1 cellular context compared by ENCODE assay signal in the genomic region with DNA sequence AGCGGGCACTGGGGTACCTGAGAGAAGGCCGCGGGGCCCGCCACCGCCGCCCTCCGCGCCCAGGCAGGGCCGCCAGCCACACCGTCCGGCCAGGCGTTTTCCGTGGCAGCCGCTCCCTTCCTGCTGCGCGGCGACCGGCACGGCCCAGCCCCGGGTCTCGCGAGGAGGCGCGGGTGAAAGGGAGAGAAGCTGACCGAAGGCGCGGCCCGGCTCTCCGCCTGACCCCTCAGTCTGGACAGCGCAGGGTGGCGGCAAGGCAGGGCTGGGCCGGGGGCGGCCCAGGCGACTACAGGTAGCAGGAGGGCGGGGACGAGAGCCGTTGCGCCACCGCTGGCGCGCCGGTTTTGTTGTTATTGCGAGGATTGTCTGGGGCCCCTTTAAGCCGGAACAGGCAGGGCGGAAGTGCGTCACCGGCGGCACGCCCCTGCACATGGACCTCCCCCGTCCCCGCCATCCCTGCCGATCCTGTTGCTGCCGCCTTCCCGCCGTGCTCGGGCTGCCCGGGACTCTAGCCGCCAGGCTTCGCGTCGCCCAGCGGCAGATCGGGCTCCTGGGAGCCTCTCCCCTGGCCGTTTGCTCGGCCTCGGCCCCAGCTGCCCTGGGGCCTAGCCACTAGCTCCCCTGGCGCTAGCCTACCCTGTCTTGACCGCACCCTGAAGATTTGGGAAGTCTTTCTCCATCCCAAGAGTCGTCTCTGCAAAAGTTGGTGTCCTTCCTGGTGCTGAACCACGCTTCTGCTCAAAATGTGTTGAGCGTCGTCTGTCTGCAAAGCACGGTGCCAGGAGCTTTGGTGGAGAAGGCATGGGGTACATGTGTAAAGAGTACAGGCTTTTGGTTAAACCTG.
TF ChIP-seq lines count a peak whose summit lies in the region.

Gene HERPUD2 (minus strand): TSS at position 352 of the 844 bp plus-strand sequence. CDS start 805 bp downstream, outside the sequence.

TF ChIP-seq in HEK293, 187 proteins besides CTCF, POLR2A, EP300 and RAD21 (continued from another document and continues in another):
- TF ChIP-seq, protein P1, sequence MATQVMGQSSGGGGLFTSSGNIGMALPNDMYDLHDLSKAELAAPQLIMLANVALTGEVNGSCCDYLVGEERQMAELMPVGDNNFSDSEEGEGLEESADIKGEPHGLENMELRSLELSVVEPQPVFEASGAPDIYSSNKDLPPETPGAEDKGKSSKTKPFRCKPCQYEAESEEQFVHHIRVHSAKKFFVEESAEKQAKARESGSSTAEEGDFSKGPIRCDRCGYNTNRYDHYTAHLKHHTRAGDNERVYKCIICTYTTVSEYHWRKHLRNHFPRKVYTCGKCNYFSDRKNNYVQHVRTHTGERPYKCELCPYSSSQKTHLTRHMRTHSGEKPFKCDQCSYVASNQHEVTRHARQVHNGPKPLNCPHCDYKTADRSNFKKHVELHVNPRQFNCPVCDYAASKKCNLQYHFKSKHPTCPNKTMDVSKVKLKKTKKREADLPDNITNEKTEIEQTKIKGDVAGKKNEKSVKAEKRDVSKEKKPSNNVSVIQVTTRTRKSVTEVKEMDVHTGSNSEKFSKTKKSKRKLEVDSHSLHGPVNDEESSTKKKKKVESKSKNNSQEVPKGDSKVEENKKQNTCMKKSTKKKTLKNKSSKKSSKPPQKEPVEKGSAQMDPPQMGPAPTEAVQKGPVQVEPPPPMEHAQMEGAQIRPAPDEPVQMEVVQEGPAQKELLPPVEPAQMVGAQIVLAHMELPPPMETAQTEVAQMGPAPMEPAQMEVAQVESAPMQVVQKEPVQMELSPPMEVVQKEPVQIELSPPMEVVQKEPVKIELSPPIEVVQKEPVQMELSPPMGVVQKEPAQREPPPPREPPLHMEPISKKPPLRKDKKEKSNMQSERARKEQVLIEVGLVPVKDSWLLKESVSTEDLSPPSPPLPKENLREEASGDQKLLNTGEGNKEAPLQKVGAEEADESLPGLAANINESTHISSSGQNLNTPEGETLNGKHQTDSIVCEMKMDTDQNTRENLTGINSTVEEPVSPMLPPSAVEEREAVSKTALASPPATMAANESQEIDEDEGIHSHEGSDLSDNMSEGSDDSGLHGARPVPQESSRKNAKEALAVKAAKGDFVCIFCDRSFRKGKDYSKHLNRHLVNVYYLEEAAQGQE (tag by site-specific recombination; IDR thresholded peaks at IDR 0.05): peak; percentile 51; the same call in 1 of the 2 replicates
- peak; percentile 40 for TF ChIP-seq ZNF600 (tag by site-specific recombination; IDR thresholded peaks at IDR 0.05)
- TF ChIP-seq, protein P2, sequence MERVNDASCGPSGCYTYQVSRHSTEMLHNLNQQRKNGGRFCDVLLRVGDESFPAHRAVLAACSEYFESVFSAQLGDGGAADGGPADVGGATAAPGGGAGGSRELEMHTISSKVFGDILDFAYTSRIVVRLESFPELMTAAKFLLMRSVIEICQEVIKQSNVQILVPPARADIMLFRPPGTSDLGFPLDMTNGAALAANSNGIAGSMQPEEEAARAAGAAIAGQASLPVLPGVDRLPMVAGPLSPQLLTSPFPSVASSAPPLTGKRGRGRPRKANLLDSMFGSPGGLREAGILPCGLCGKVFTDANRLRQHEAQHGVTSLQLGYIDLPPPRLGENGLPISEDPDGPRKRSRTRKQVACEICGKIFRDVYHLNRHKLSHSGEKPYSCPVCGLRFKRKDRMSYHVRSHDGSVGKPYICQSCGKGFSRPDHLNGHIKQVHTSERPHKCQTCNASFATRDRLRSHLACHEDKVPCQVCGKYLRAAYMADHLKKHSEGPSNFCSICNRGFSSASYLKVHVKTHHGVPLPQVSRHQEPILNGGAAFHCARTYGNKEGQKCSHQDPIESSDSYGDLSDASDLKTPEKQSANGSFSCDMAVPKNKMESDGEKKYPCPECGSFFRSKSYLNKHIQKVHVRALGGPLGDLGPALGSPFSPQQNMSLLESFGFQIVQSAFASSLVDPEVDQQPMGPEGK (tag by site-specific recombination; IDR thresholded peaks at IDR 0.05): peak; percentile 62; the same call in 1 of the 2 replicates
- peak; percentile 93 for TF ChIP-seq ZNF341 (tag by site-specific recombination; IDR thresholded peaks at IDR 0.05; ENCODE audit: low read depth)
- TF ChIP-seq ZBTB17 (tag by site-specific recombination; IDR thresholded peaks at IDR 0.05): peak; percentile 88
- peak; percentile 76 for TF ChIP-seq ZBTB21 (tag by site-specific recombination; IDR thresholded peaks at IDR 0.05)
- TF ChIP-seq ZSCAN18 (tag by site-specific recombination; IDR thresholded peaks at IDR 0.05): no peak
- TF ChIP-seq ZNF629 (tag by site-specific recombination; IDR thresholded peaks at IDR 0.05): peak; percentile 87
- TF ChIP-seq KLF16 (tag by site-specific recombination; IDR thresholded peaks at IDR 0.05): peak; percentile 88
- TF ChIP-seq ZBTB20 (tag by site-specific recombination; IDR thresholded peaks at IDR 0.05): peak; percentile 68
- no peak for TF ChIP-seq ZBTB7A (tag by site-specific recombination; IDR thresholded peaks at IDR 0.05; ENCODE audit: low read depth)
- peak; percentile 81 for TF ChIP-seq SP3 (tag by site-specific recombination; IDR thresholded peaks at IDR 0.05)
- TF ChIP-seq ZNF518A (tag by site-specific recombination; conservative IDR thresholded peaks at IDR 0.05; ENCODE audit: low read depth): peak; percentile 65
- no peak for TF ChIP-seq ZNF184 (tag by site-specific recombination; IDR thresholded peaks at IDR 0.05)
- TF ChIP-seq, protein P3, sequence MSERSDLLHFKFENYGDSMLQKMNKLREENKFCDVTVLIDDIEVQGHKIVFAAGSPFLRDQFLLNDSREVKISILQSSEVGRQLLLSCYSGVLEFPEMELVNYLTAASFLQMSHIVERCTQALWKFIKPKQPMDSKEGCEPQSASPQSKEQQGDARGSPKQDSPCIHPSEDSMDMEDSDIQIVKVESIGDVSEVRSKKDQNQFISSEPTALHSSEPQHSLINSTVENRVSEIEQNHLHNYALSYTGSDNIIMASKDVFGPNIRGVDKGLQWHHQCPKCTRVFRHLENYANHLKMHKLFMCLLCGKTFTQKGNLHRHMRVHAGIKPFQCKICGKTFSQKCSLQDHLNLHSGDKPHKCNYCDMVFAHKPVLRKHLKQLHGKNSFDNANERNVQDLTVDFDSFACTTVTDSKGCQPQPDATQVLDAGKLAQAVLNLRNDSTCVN (tag by site-specific recombination; optimal IDR thresholded peaks at IDR 0.05): peak; percentile 82
- TF ChIP-seq, protein P4, sequence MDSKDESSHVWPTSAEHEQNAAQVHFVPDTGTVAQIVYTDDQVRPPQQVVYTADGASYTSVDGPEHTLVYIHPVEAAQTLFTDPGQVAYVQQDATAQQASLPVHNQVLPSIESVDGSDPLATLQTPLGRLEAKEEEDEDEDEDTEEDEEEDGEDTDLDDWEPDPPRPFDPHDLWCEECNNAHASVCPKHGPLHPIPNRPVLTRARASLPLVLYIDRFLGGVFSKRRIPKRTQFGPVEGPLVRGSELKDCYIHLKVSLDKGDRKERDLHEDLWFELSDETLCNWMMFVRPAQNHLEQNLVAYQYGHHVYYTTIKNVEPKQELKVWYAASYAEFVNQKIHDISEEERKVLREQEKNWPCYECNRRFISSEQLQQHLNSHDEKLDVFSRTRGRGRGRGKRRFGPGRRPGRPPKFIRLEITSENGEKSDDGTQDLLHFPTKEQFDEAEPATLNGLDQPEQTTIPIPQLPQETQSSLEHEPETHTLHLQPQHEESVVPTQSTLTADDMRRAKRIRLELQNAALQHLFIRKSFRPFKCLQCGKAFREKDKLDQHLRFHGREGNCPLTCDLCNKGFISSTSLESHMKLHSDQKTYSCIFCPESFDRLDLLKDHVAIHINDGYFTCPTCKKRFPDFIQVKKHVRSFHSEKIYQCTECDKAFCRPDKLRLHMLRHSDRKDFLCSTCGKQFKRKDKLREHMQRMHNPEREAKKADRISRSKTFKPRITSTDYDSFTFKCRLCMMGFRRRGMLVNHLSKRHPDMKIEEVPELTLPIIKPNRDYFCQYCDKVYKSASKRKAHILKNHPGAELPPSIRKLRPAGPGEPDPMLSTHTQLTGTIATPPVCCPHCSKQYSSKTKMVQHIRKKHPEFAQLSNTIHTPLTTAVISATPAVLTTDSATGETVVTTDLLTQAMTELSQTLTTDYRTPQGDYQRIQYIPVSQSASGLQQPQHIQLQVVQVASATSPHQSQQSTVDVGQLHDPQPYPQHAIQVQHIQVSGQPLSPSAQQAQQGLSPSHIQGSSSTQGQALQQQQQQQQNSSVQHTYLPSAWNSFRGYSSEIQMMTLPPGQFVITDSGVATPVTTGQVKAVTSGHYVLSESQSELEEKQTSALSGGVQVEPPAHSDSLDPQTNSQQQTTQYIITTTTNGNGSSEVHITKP (tag by site-specific recombination; IDR thresholded peaks at IDR 0.05): peak; percentile 53
- peak; percentile 77 for TF ChIP-seq SCRT1 (tag by site-specific recombination; IDR thresholded peaks at IDR 0.05; ENCODE audit: borderline replicate concordance)
- peak; percentile 61; the same call in 1 of the 2 replicates for TF ChIP-seq KLF10 (tag by site-specific recombination; IDR thresholded peaks at IDR 0.05)
- no peak for TF ChIP-seq PRDM4 (tag by site-specific recombination; IDR thresholded peaks at IDR 0.05)
- peak; percentile 67; the same call in 1 of the 2 replicates for TF ChIP-seq KLF7 (tag by site-specific recombination; IDR thresholded peaks at IDR 0.05; ENCODE audit: borderline replicate concordance)
- TF ChIP-seq KLF1 (tag by site-specific recombination; IDR thresholded peaks at IDR 0.05): peak; percentile 79
- TF ChIP-seq KLF8 (tag by site-specific recombination; IDR thresholded peaks at IDR 0.05): peak; percentile 93
- TF ChIP-seq, protein P5, sequence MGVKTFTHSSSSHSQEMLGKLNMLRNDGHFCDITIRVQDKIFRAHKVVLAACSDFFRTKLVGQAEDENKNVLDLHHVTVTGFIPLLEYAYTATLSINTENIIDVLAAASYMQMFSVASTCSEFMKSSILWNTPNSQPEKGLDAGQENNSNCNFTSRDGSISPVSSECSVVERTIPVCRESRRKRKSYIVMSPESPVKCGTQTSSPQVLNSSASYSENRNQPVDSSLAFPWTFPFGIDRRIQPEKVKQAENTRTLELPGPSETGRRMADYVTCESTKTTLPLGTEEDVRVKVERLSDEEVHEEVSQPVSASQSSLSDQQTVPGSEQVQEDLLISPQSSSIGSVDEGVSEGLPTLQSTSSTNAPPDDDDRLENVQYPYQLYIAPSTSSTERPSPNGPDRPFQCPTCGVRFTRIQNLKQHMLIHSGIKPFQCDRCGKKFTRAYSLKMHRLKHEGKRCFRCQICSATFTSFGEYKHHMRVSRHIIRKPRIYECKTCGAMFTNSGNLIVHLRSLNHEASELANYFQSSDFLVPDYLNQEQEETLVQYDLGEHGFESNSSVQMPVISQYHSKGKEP (tag by site-specific recombination; IDR thresholded peaks at IDR 0.05): no peak
- peak; percentile 55 for TF ChIP-seq ZFHX2 (tag by site-specific recombination; conservative IDR thresholded peaks at IDR 0.05)
